8 cellular contexts compared by ENCODE assay signal in the genomic region with DNA sequence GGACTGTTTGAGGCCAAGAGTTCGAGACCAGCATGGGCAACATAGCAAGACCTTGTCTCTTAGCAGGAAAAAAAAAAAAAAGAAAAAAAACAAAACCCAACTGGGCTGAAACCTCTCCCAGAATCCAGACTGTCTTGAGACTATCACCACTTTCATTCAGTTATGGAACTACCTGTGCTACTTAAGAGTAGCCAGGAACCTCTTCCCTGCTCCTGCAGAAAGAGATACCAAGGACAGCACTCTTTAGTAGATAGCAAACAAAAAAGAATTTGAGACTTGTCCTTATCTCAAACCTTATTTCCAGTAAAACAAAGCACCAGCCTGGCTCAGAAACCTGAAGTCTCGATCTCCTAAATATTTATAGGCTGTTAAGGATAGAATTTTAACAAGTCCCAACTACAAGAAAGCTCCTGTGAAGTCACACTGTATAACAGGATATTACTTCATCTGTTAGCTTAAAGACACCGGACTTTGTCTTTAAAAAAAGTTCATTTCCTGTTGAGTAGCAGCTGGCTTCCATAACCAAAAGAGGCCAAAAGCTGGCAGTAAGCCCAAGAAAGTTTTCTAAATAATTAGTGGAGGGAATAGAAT. TPM values are rescaled to one million over a fixed set of nuclear protein-coding genes. Genes with fewer than 3 reads are reported as not detected.
DNase-seq lines count a peak whose midpoint lies in the region; ATAC-seq and TF ChIP-seq lines count a peak whose summit lies in the region.

No MANE protein-coding gene starts in this region.

- H3K27me3 Mint-ChIP-seq in CD4-positive, alpha-beta T cell, result no peaks in the 10 kb centered on the region

- no peak for DNase-seq in CD4-positive, alpha-beta T cell
- DNase-seq in KBM-7 (peak; percentile 56), amniotic epithelial cell (ENCODE audit: low read depth) (peak; percentile 63), mucosa of descending colon (peak in 1 of 3 donors; percentile 29), middle frontal gyrus (ENCODE audit: extremely low spot score, low spot score) (no peak), testis (no peak)

- no peak for TF ChIP-seq POLR2A in testis (IDR thresholded peaks at IDR 0.05)

- H3K27ac ChIP-seq in CD4-positive, alpha-beta T cell (ENCODE audit: low read depth, low read length), result no peak overlapping the region
- no peak overlapping the region for H3K27ac ChIP-seq in testis

- H3K9me3 Mint-ChIP-seq in CD4-positive, alpha-beta T cell, result no peaks in the 10 kb centered on the region

- intact Hi-C loops in CD4-positive, alpha-beta T cell (cut with DNase I, micrococcal nuclease), result loop anchor here in 1 of 2 experiments (1.0 kb wide), 1 partner anchor 11 kb away; no protein-coding TSS in a partner anchor
- intact Hi-C loops in mucosa of descending colon (cut with DNase I, micrococcal nuclease), result no loop called here
- intact Hi-C loops in testis (cut with DNase I; ENCODE audit: low total_unique reads), result no loop called here

- no peak for TF ChIP-seq CTCF in CD4-positive, alpha-beta T cell (IDR thresholded peaks at IDR 0.05)
- TF ChIP-seq CTCF in mucosa of descending colon (IDR thresholded peaks at IDR 0.05) (no peak), testis (IDR thresholded peaks at IDR 0.05) (no peak)

- peak overlapping the region; percentile 97 for H3K27ac Mint-ChIP-seq in CD4-positive, alpha-beta T cell

- no peaks in the 10 kb centered on the region for H3K27me3 ChIP-seq in CD4-positive, alpha-beta T cell (ENCODE audit: control insufficient read depth, insufficient read depth, low read length)
- no peaks in the 10 kb centered on the region for H3K27me3 ChIP-seq in testis

- H3K9me3 ChIP-seq in CD4-positive, alpha-beta T cell (ENCODE audit: control insufficient read depth, low read length), result no peaks in the 10 kb centered on the region
- H3K9me3 ChIP-seq in mucosa of descending colon, result no peaks in the 10 kb centered on the region
- H3K9me3 ChIP-seq in testis, result no peaks in the 10 kb centered on the region

- peaks cover 71% of the 10 kb centered on the region for H3K36me3 Mint-ChIP-seq in CD4-positive, alpha-beta T cell (ENCODE audit: low read depth)

- WGBS in testis, 2 donors, result 57 to 61% methylated on average over 3 of the region's 3 CpGs

- POLR2A ChIA-PET in CD4-positive, alpha-beta T cell (lab: Charles Lee), result interaction anchor here (0.6 to 7.6 kb wide), 6 partner anchors 12 to 48 kb away, joined by 3 to 327 read pairs (median 6); no protein-coding TSS in a partner anchor

- H3K36me3 ChIP-seq in mucosa of descending colon (ENCODE audit: low read depth) (no peaks in the 10 kb centered on the region), testis (ENCODE audit: low read depth, missing control alignments) (no peaks in the 10 kb centered on the region)

- peak overlapping the region; percentile 73 for H3K4me3 Mint-ChIP-seq in CD4-positive, alpha-beta T cell

- CTCF ChIA-PET in CD4-positive, alpha-beta T cell (lab: Charles Lee), result interaction anchor here (0.9 to 1.7 kb wide), 3 partner anchors 11 to 48 kb away, joined by 3 to 5 read pairs (median 3); no protein-coding TSS in a partner anchor

- in situ Hi-C loops in KBM-7 (cut with MboI; ENCODE audit: low pct_unique_long_range_greater_than_20kb, low sequenced_read_pairs), result no loop called here

- ATAC-seq in CD4-positive, alpha-beta T cell (ENCODE audit: poor library complexity), result no peak
- ATAC-seq in mucosa of descending colon (peak; percentile 25), GM18909 (IDR thresholded peaks at IDR 0.05; ENCODE audit: poor library complexity, unreplicated experiment) (no peak), GM19455 (IDR thresholded peaks at IDR 0.05; ENCODE audit: unreplicated experiment) (no peak)

- no peak overlapping the region for H3K4me3 ChIP-seq in mucosa of descending colon
- H3K4me3 ChIP-seq in testis, result no peak overlapping the region

- H3K4me1 Mint-ChIP-seq in CD4-positive, alpha-beta T cell (ENCODE audit: low read depth), result peaks cover 89% of the 10 kb centered on the region

- H3K4me1 ChIP-seq in mucosa of descending colon (ENCODE audit: low read depth) (peaks cover 51% of the 10 kb centered on the region), testis (peaks cover 4% of the 10 kb centered on the region)

RNA-seq across cellular contexts. Expression of gene CDR2, which starts 5.1 kb away (rescaled TPM):
- total RNA-seq in CD4-positive, alpha-beta T cell, result 100 to 1,000 TPM; 104 to 113 TPM
- total RNA-seq in mucosa of descending colon, result 10 to 100 TPM; 23.8 to 30.4 (median 26.3) TPM
- 10 to 100 TPM; 56.8 to 63.7 TPM for total RNA-seq in testis
- polyA plus RNA-seq in testis (ENCODE audit: insufficient read depth, low read depth, low replicate concordance), result 133 TPM

Comparison
In these comparisons a context has a peak if more than half of its experiments do, and no peak if none do; other contexts are left out.
1. DNase-seq: peak in KBM-7 (single experiment) and amniotic epithelial cell (single experiment); none in CD4-positive, alpha-beta T cell (0 of 10), middle frontal gyrus (single experiment) and testis (single experiment).